1 cellular context compared by ENCODE assay signal in the genomic region with DNA sequence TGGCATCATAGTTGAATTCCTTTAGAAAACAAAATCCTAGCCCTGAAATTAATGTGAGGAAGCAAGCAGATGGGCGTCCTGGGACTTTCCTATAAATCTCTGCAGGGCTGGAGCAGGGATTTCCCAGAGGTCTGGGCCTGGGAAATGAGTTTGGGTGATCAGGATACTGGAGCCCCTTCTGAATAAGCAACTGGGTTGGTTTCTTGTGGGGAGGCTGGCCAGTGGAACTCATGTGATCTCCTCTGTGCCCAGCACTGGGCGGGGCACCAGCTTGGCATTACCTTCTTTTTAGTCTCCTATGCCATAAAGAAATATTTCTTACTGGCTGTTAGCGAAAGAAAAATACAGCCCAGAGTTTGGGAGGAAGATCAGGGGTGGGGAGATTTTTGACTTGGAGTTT.
TF ChIP-seq lines count a peak whose summit lies in the region.

No MANE protein-coding gene starts in this region.

TF ChIP-seq in GM23338, 12 proteins besides CTCF, POLR2A, EP300 and RAD21 (continued from another document):
- TF ChIP-seq POLR2AphosphoS5 (IDR thresholded peaks at IDR 0.05; ENCODE audit: low read depth) = no peak
- TF ChIP-seq STAT1 (IDR thresholded peaks at IDR 0.05; ENCODE audit: unreplicated experiment) = no peak
- TF ChIP-seq JUNB (IDR thresholded peaks at IDR 0.05; ENCODE audit: unreplicated experiment) = no peak
- TF ChIP-seq NANOG (IDR thresholded peaks at IDR 0.05; ENCODE audit: borderline replicate concordance) = no peak
- no peak for TF ChIP-seq ETS1 (IDR thresholded peaks at IDR 0.05)
- no peak for TF ChIP-seq ZNF331 (CRISPR knock-in tag; IDR thresholded peaks at IDR 0.05; ENCODE audit: low read depth)
- no peak for TF ChIP-seq REST (IDR thresholded peaks at IDR 0.05; ENCODE audit: unreplicated experiment)
- TF ChIP-seq EZH2 (IDR thresholded peaks at IDR 0.05; ENCODE audit: low read depth, unreplicated experiment) = no peak
